In the genomic region with DNA sequence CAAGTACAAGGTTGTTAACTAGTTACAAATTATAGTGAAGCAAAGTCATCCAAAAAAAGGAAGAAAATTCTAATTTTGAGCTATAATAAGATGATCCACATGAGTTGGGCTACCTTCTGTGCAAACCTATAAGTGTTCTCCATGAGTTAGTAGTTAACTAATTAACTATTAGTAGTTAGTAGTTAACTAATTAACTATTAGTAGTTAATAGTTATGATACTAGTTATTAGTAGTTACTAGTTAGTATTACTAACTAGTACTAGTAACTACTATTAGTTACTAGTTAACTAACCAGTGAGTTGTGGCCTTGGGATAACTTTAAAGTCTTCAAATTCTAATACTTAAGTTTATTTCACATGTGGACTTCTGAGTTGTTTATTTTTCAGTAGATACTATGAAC, we compare ENCODE assay signal across 24 cellular contexts.
A peak's percentile ranks its signal among the peaks of the same experiment; 100 is the strongest.
DNase-seq lines count a peak whose midpoint lies in the region; ATAC-seq, FAIRE-seq and TF ChIP-seq lines count a peak whose summit lies in the region.
"Had no signal": no experiment of that assay in that cellular context is flagged by ENCODE, and none has a peak within 500 bp of the region (broad histone marks: within the 10 kb centered on the region; RNA-seq: fewer than 3 reads in every experiment).

No MANE protein-coding gene starts in this region.

- no peak overlapping the region for H3K14ac ChIP-seq in H1 (ENCODE audit: insufficient read length)
- H3K14ac ChIP-seq in trophoblast cell (ENCODE audit: low read length), result no peak overlapping the region

- H3K4me2 ChIP-seq in GM12878 (ENCODE audit: control insufficient read depth, insufficient read depth), result no peak overlapping the region
- H3K4me2 ChIP-seq in K562 (ENCODE audit: insufficient read depth, low read length), result no peak overlapping the region
- H3K4me2 ChIP-seq in H1 (ENCODE audit: insufficient read depth in 1 of 2, low read depth in 2 of 2, low read length in 2 of 2), result no peak overlapping the region
- H3K4me2 ChIP-seq in trophoblast cell (ENCODE audit: low read length), result no peak overlapping the region
- H3K4me2 ChIP-seq: BLaER1 had no signal

- H2BK5ac ChIP-seq in H1 (ENCODE audit: low read depth, low read length) (no peak overlapping the region), trophoblast cell (ENCODE audit: low read depth, low read length, poor library complexity) (no peak overlapping the region)

- no peak overlapping the region for H2BK20ac ChIP-seq in H1 (ENCODE audit: low read length)

- H3K9me3 ChIP-seq in GM12878 (replicated peaks; ENCODE audit: control insufficient read depth, insufficient read depth, low read length) (no peaks in the 10 kb centered on the region), K562 (replicated peaks; ENCODE audit: control insufficient read depth, insufficient read depth, low read depth, low read length) (no peaks in the 10 kb centered on the region), H1 (ENCODE audit: insufficient read depth in 2 of 2, low read depth in 1 of 2, low read length in 1 of 2) (no peaks in the 10 kb centered on the region; a peak in 1 of 4 replicates), trophoblast cell (ENCODE audit: insufficient read depth, low read depth, low read length) (no peaks in the 10 kb centered on the region)
- H3K9me3 ChIP-seq: BE2C, BLaER1 had no signal

- no peak overlapping the region for H2BK15ac ChIP-seq in H1 (ENCODE audit: low read length)

- no peaks in the 10 kb centered on the region for H3K9me1 ChIP-seq in K562 (ENCODE audit: control insufficient read depth, insufficient read depth, low read length)

- H2BK12ac ChIP-seq in H1 (ENCODE audit: low read depth, low read length), result no peak overlapping the region
- no peak overlapping the region for H2BK12ac ChIP-seq in trophoblast cell (ENCODE audit: low read length)

- POLR2A ChIA-PET in GM12878 (lab: Charles Lee), result no interaction called here
- POLR2A ChIA-PET in K562 (lab: Yijun Ruan, JAX), result no interaction called here
- POLR2A ChIA-PET in H1 (lab: Charles Lee; ENCODE audit: partially characterized antibody), result no interaction called here

- no peak overlapping the region for H4K5ac ChIP-seq in H1 (ENCODE audit: insufficient read length, low read depth, low read length)

- H3K4me3 ChIP-seq in GM12878, result no peak overlapping the region
- no peak overlapping the region for H3K4me3 ChIP-seq in K562
- no peak overlapping the region for H3K4me3 ChIP-seq in H1 (ENCODE audit: extremely low read depth in 1 of 4, insufficient read depth in 2 of 4, low read depth in 3 of 4, low read length in 4 of 4)
- no peak overlapping the region for H3K4me3 ChIP-seq in trophoblast cell (ENCODE audit: low read depth, low read length)
- H3K4me3 ChIP-seq: BLaER1 had no signal

- CTCF ChIA-PET in GM12878 (lab: Yijun Ruan, JAX), result no interaction called here
- CTCF ChIA-PET in K562 (lab: Yijun Ruan, JAX; ENCODE audit: low intra/inter-chr PET ratio), result no interaction called here
- CTCF ChIA-PET in H1 (lab: Charles Lee; ENCODE audit: partially characterized antibody), result no interaction called here

- no TSS peak for BruUV-seq in GM12878 (replicated peaks; lab: Mats Ljungman, UMichigan)
- no TSS peak for BruUV-seq in K562 (replicated peaks; lab: Mats Ljungman, UMichigan)

- H3K27ac ChIP-seq in GM12878 (ENCODE audit: control insufficient read depth, insufficient read depth) (no peak overlapping the region), K562 (ENCODE audit: extremely low read depth, low read depth, low read length) (no peak overlapping the region), H1 (ENCODE audit: low read depth, low read length) (no peak overlapping the region), trophoblast cell (ENCODE audit: low read depth, low read length) (no peak overlapping the region)
- H3K27ac ChIP-seq: BLaER1 had no signal

- H3K23me2 ChIP-seq in H1 (ENCODE audit: low read depth, low read length), result no peaks in the 10 kb centered on the region

- no peak overlapping the region for H2BK120ac ChIP-seq in H1 (replicated peaks; ENCODE audit: low read depth, low read length)
- H2BK120ac ChIP-seq in trophoblast cell (ENCODE audit: insufficient read depth, low read length, poor library complexity), result no peak overlapping the region

- H3K18ac ChIP-seq in H1 (ENCODE audit: extremely low read depth, low read length) (no peak overlapping the region), trophoblast cell (ENCODE audit: low read length) (no peak overlapping the region)

- no peaks in the 10 kb centered on the region for H3K79me2 ChIP-seq in GM12878 (ENCODE audit: control insufficient read depth, insufficient read depth, low read length)
- no peaks in the 10 kb centered on the region for H3K79me2 ChIP-seq in K562 (ENCODE audit: control insufficient read depth, insufficient read depth, low read length)
- no peaks in the 10 kb centered on the region for H3K79me2 ChIP-seq in H1 (ENCODE audit: control insufficient read depth in 1 of 2, insufficient read depth in 2 of 2, low read length in 2 of 2)
- no peaks in the 10 kb centered on the region for H3K79me2 ChIP-seq in trophoblast cell (ENCODE audit: control insufficient read depth, insufficient read depth, low read length, poor library complexity)

- no peak for TF ChIP-seq EP300 in GM12878 (IDR thresholded peaks at IDR 0.05; ENCODE audit: borderline replicate concordance in 1 of 2, control insufficient read depth in 1 of 2, low read depth in 2 of 2, low read length in 2 of 2)
- TF ChIP-seq EP300 in K562 (IDR thresholded peaks at IDR 0.05; ENCODE audit: low read length), result no peak
- TF ChIP-seq EP300 in H1 (IDR thresholded peaks at IDR 0.05; ENCODE audit: borderline replicate concordance in 1 of 2, low read depth in 2 of 2, low read length in 2 of 2), result no peak

- H4K91ac ChIP-seq in H1 (replicated peaks; ENCODE audit: insufficient read length, low read length), result no peak overlapping the region
- no peak overlapping the region for H4K91ac ChIP-seq in trophoblast cell (ENCODE audit: low read depth, low read length)

- no peak overlapping the region for H3K4ac ChIP-seq in H1 (replicated peaks; ENCODE audit: insufficient read length, low read depth, low read length)
- no peak overlapping the region for H3K4ac ChIP-seq in trophoblast cell (ENCODE audit: low read depth, low read length)

- TF ChIP-seq CTCF in GM12878 (IDR thresholded peaks at IDR 0.05 in 2 of 3, conservative IDR thresholded peaks at IDR 0.05 in 1 of 3; ENCODE audit: control insufficient read depth in 2 of 3, extremely low read depth in 1 of 3, insufficient read depth in 1 of 3, low read depth in 3 of 3, low read length in 3 of 3) (no peak), K562 (IDR thresholded peaks at IDR 0.05 in 2 of 3, conservative IDR thresholded peaks at IDR 0.05 in 1 of 3; ENCODE audit: insufficient read depth in 2 of 3, low read depth in 1 of 3, low read length in 3 of 3) (no peak), H1 (IDR thresholded peaks at IDR 0.05; ENCODE audit: control extremely low read depth in 1 of 3, insufficient read depth in 1 of 3, low read depth in 1 of 3, low read length in 3 of 3) (no peak)

- RAD21 ChIA-PET in GM12878 (lab: Charles Lee; ENCODE audit: unreplicated experiment), result no interaction called here

- intact Hi-C loops in GM12878 (cut with micrococcal nuclease; ENCODE audit: unreplicated experiment), result no loop called here
- intact Hi-C loops in K562 (cut with micrococcal nuclease), result no loop called here

- no peak overlapping the region for H3K9ac ChIP-seq in GM12878 (ENCODE audit: control insufficient read depth, insufficient read depth, low read length)
- no peak overlapping the region for H3K9ac ChIP-seq in K562 (ENCODE audit: insufficient read depth in 1 of 2, low read depth in 2 of 2, low read length in 2 of 2)
- H3K9ac ChIP-seq in H1 (replicated peaks in 1 of 4; ENCODE audit: extremely low read depth in 1 of 4, low read depth in 3 of 4, low read length in 3 of 4), result no peak overlapping the region
- no peak overlapping the region for H3K9ac ChIP-seq in trophoblast cell (ENCODE audit: low read length)
- H3K9ac ChIP-seq: BLaER1 had no signal

- FAIRE-seq in GM12878 (lab: Jason Lieb, UNC) (peak; percentile 13), K562 (lab: Jason Lieb, UNC) (no peak), H1 (lab: Jason Lieb, UNC) (no peak)
- FAIRE-seq: GM12891, GM19239 had no signal

- H2AK5ac ChIP-seq in H1 (ENCODE audit: low read depth, low read length), result no peak overlapping the region
- no peak overlapping the region for H2AK5ac ChIP-seq in trophoblast cell (ENCODE audit: low read length)

- no peaks in the 10 kb centered on the region for H3K79me1 ChIP-seq in H1 (ENCODE audit: low read depth, low read length)
- H3K79me1 ChIP-seq in trophoblast cell (ENCODE audit: low read length), result no peaks in the 10 kb centered on the region

- no peaks in the 10 kb centered on the region for H3K4me1 ChIP-seq in GM12878 (ENCODE audit: control insufficient read depth, insufficient read depth, low read length)
- H3K4me1 ChIP-seq in K562 (replicated peaks in 1 of 2; ENCODE audit: control insufficient read depth in 2 of 2, insufficient read depth in 2 of 2, low read length in 2 of 2), result no peaks in the 10 kb centered on the region
- no peaks in the 10 kb centered on the region for H3K4me1 ChIP-seq in H1 (replicated peaks in 1 of 4; ENCODE audit: control insufficient read depth in 3 of 4, insufficient read depth in 4 of 4, low read length in 3 of 4)
- no peaks in the 10 kb centered on the region for H3K4me1 ChIP-seq in trophoblast cell (ENCODE audit: control insufficient read depth in 1 of 2, insufficient read depth in 2 of 2, low read length in 2 of 2)
- H3K4me1 ChIP-seq: BE2C, BLaER1 had no signal

- H3K23ac ChIP-seq in H1 (ENCODE audit: insufficient read length) (no peak overlapping the region), trophoblast cell (ENCODE audit: low read length) (no peak overlapping the region)

- DNase-seq in GM12878 (ENCODE audit: low read depth, low spot score) (no peak), K562 (ENCODE audit: extremely low read depth in 1 of 4, low spot score in 3 of 4) (no peak), H1 (ENCODE audit: low read depth in 1 of 2, low spot score in 2 of 2) (no peak), HuH-7.5 (ENCODE audit: low spot score) (no peak), trophoblast cell (no peak)
- DNase-seq: 8988T; ACHN; BE2C; C1 segment of cervical spinal cord; CD4-positive, alpha-beta memory T cell; CD4-positive, CD25-positive, alpha-beta regulatory T cell; CD8-positive, alpha-beta memory T cell; COR-L47; DMS 273 treated with DMSO at 0.1 percent for 48 hours; DMS153; DMS53; DMS79; DND-41; EL; GDM1 had no signal

- SMC1A ChIA-PET in GM12878 (lab: Charles Lee; ENCODE audit: uncharacterized antibody, unreplicated experiment), result interaction anchor here (0.6 kb wide), 1 partner anchor 84 kb away, joined by 3 read pairs; no protein-coding TSS in a partner anchor

- in situ Hi-C loops in GM12878 (cut with MboI), result no loop called here
- in situ Hi-C loops in K562 (cut with MboI), result no loop called here

- ATAC-seq in GM12878 (no peak), K562 (no peak), GM18519 (IDR thresholded peaks at IDR 0.05; ENCODE audit: low FRiP score, unreplicated experiment) (no peak)

- H3K56ac ChIP-seq in H1 (replicated peaks; ENCODE audit: insufficient read length, low read depth, low read length), result no peak overlapping the region

- no peak overlapping the region for H4K12ac ChIP-seq in trophoblast cell (ENCODE audit: low read depth, low read length)

- no peaks in the 10 kb centered on the region for H4K20me1 ChIP-seq in GM12878 (ENCODE audit: control insufficient read depth, insufficient read depth)
- no peaks in the 10 kb centered on the region for H4K20me1 ChIP-seq in K562 (replicated peaks; ENCODE audit: control insufficient read depth, insufficient read depth, low read length)
- H4K20me1 ChIP-seq in H1 (replicated peaks in 1 of 2; ENCODE audit: control insufficient read depth in 1 of 2, insufficient read depth in 2 of 2, low read length in 2 of 2), result no peaks in the 10 kb centered on the region
- H4K20me1 ChIP-seq: BLaER1 had no signal

- no peak for TF ChIP-seq POLR2A in GM12878 (IDR thresholded peaks at IDR 0.05; ENCODE audit: low read depth, low read length)
- TF ChIP-seq POLR2A in K562 (conservative IDR thresholded peaks at IDR 0.05), result no peak
- no peak for TF ChIP-seq POLR2A in H1 (IDR thresholded peaks at IDR 0.05; ENCODE audit: control extremely low read depth in 1 of 2, low read depth in 2 of 2, low read length in 2 of 2)

- H3K27me3 ChIP-seq in GM12878 (replicated peaks in 1 of 2; ENCODE audit: control insufficient read depth in 2 of 2, insufficient read depth in 2 of 2, low read length in 1 of 2) (no peaks in the 10 kb centered on the region), K562 (ENCODE audit: control insufficient read depth in 2 of 2, insufficient read depth in 2 of 2, low read length in 2 of 2) (no peaks in the 10 kb centered on the region), H1 (replicated peaks in 1 of 4; ENCODE audit: control insufficient read depth in 3 of 4, extremely low read depth in 1 of 4, insufficient read depth in 3 of 4, low read length in 3 of 4) (no peaks in the 10 kb centered on the region), trophoblast cell (ENCODE audit: insufficient read depth, low read length) (no peaks in the 10 kb centered on the region)
- H3K27me3 ChIP-seq: BE2C, BLaER1 had no signal

- H4K8ac ChIP-seq in H1 (ENCODE audit: extremely low read depth, insufficient read depth, low read length) (no peak overlapping the region), trophoblast cell (ENCODE audit: low read depth, low read length) (no peak overlapping the region)

- TF ChIP-seq RAD21 in GM12878 (IDR thresholded peaks at IDR 0.05; ENCODE audit: insufficient read depth, low read depth, low read length), result no peak
- TF ChIP-seq RAD21 in K562 (CRISPR knock-in tag; conservative IDR thresholded peaks at IDR 0.05 in 1 of 2, IDR thresholded peaks at IDR 0.05 in 1 of 2), result no peak
- TF ChIP-seq RAD21 in H1 (IDR thresholded peaks at IDR 0.05 in 1 of 2, conservative IDR thresholded peaks at IDR 0.05 in 1 of 2; ENCODE audit: low read depth in 2 of 2, low read length in 2 of 2), result no peak

- H3K36me3 ChIP-seq in GM12878 (ENCODE audit: control insufficient read depth in 2 of 2, insufficient read depth in 2 of 2, low read length in 1 of 2) (no peaks in the 10 kb centered on the region), K562 (ENCODE audit: control insufficient read depth, insufficient read depth, low read length) (no peaks in the 10 kb centered on the region), H1 (ENCODE audit: control insufficient read depth in 2 of 4, insufficient read depth in 4 of 4, low read length in 3 of 4) (no peaks in the 10 kb centered on the region), trophoblast cell (ENCODE audit: control insufficient read depth in 1 of 2, insufficient read depth in 2 of 2, low read length in 2 of 2) (no peaks in the 10 kb centered on the region)
- H3K36me3 ChIP-seq: BE2C, BLaER1 had no signal

- H2AFZ ChIP-seq in GM12878 (ENCODE audit: control insufficient read depth, low read depth, low read length), result no peak overlapping the region
- no peak overlapping the region for H2AFZ ChIP-seq in K562 (ENCODE audit: low read depth, low read length)
- no peak overlapping the region for H2AFZ ChIP-seq in H1 (ENCODE audit: low read length)
- no peak overlapping the region for H2AFZ ChIP-seq in trophoblast cell (ENCODE audit: insufficient read depth, low read length, poor library complexity)
